ENCODE assay signal across 24 cellular contexts in the genomic region with DNA sequence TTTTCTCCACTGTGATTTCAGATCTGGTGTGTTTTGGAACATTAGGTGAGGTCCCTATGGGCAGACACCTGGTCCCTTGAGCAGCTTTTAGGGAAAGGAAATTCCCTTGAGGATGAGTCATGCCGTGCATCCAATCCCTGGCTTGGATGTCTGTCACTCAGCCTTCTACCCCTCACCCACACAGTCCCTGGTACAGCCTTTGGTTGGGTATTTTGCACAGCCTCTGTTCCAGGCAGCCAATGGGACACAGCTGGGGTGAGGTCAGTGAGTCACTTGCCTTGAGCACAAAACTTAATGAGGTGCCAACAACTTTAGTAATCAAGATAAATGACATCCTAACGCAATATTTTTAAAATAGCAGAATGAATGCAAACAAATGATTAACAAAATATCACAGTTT. TPM values are rescaled to one million over a fixed set of nuclear protein-coding genes. Genes with fewer than 3 reads are reported as not detected.
A peak's percentile ranks its signal among the peaks of the same experiment; 100 is the strongest.
DNase-seq lines count a peak whose midpoint lies in the region; ATAC-seq, FAIRE-seq and TF ChIP-seq lines count a peak whose summit lies in the region.
"Had no signal": no experiment of that assay in that cellular context is flagged by ENCODE, and none has a peak within 500 bp of the region (broad histone marks: within the 10 kb centered on the region; RNA-seq: fewer than 3 reads in every experiment).

No MANE protein-coding gene starts in this region.

- no peak for TF ChIP-seq CTCF in bronchial epithelial cell (IDR thresholded peaks at IDR 0.05; ENCODE audit: insufficient read depth, low read length, severe bottlenecking)
- TF ChIP-seq CTCF in CD4-positive, alpha-beta T cell (IDR thresholded peaks at IDR 0.05) = no peak

- H3K27me3 Mint-ChIP-seq in CD4-positive, alpha-beta T cell = peaks cover 17% of the 10 kb centered on the region
- H3K27me3 Mint-ChIP-seq: activated CD8-positive, alpha-beta memory T cell treated with anti-CD3 and anti-CD28 coated beads, Interleukin-2, amount 10 ng/mL, durations not matched to agents 7 days and 5 days had no signal

- H3K36me3 Mint-ChIP-seq in CD4-positive, alpha-beta T cell (ENCODE audit: low read depth) = no peaks in the 10 kb centered on the region
- H3K36me3 Mint-ChIP-seq: activated CD8-positive, alpha-beta memory T cell treated with anti-CD3 and anti-CD28 coated beads, Interleukin-2, amount 10 ng/mL, durations not matched to agents 7 days and 5 days; activated naive CD8-positive, alpha-beta T cell treated with anti-CD3 and anti-CD28 coated beads for 36 hours had no signal

- CTCF ChIA-PET in CD4-positive, alpha-beta T cell (lab: Charles Lee) = no interaction called here

- H3K4me1 Mint-ChIP-seq in CD4-positive, alpha-beta T cell (ENCODE audit: low read depth) = no peaks in the 10 kb centered on the region
- H3K4me1 Mint-ChIP-seq: activated CD8-positive, alpha-beta memory T cell treated with anti-CD3 and anti-CD28 coated beads, Interleukin-2, amount 10 ng/mL, durations not matched to agents 7 days and 5 days; activated naive CD8-positive, alpha-beta T cell treated with anti-CD3 and anti-CD28 coated beads for 36 hours had no signal

- DNase-seq in Daoy (ENCODE audit: low read depth) (peak; percentile 71), LHCN-M2 (ENCODE audit: low read depth) (peak; percentile 32), bronchial epithelial cell (ENCODE audit: low read depth) (peak; percentile 56), kidney tubule cell (ENCODE audit: low spot score) (peak; percentile 66), NCI-H748 treated with DMSO at 0.1 percent for 48 hours (lab: John Stamatoyannopoulos, UW) (no peak), NCI-H1694 treated with DMSO at 0.1 percent for 48 hours (lab: John Stamatoyannopoulos, UW) (no peak)
- DNase-seq in CD4-positive, alpha-beta T cell = no peak
- DNase-seq: activated CD4-positive, alpha-beta T cell treated with anti-CD3 and anti-CD28 coated beads for 48 hours; activated CD8-positive, alpha-beta memory T cell treated with anti-CD3 and anti-CD28 coated beads, Interleukin-2, amount 10 ng/mL, durations not matched to agents 7 days and 5 days; activated naive CD8-positive, alpha-beta T cell treated with anti-CD3 and anti-CD28 coated beads for 36 hours; AML-193; brain microvascular endothelial cell; colonic mucosa; heart right ventricle; NCI-H1092 treated with DMSO at 0.1 percent for 48 hours; NCI-H2081; NCI-H526; SHP77 treated with DMSO at 0.1 percent for 48 hours; stimulated activated CD4-positive, alpha-beta T cell treated with anti-CD3 and anti-CD28 coated beads, Interleukin-12 subunit alpha, Interleukin-12 subunit beta, amount 100 ng/mL, for 4 hours had no signal

- intact Hi-C loops in CD4-positive, alpha-beta T cell (cut with DNase I, micrococcal nuclease) = no loop called here

- no peaks in the 10 kb centered on the region for H3K36me3 ChIP-seq in bronchial epithelial cell (ENCODE audit: control insufficient read depth, insufficient read depth, low read length)
- H3K36me3 ChIP-seq: brain microvascular endothelial cell, colonic mucosa, heart right ventricle, right atrium auricular region had no signal

- H3K27ac ChIP-seq in CD4-positive, alpha-beta T cell (ENCODE audit: low read depth, low read length) = no peak overlapping the region
- H3K27ac ChIP-seq: brain microvascular endothelial cell, colonic mucosa, heart right ventricle, right atrium auricular region had no signal

- no peaks in the 10 kb centered on the region for H3K27me3 ChIP-seq in bronchial epithelial cell (ENCODE audit: control insufficient read depth, insufficient read depth, low read length)
- no peaks in the 10 kb centered on the region for H3K27me3 ChIP-seq in CD4-positive, alpha-beta T cell (ENCODE audit: control insufficient read depth, insufficient read depth, low read length)
- H3K27me3 ChIP-seq: brain microvascular endothelial cell, colonic mucosa, right atrium auricular region had no signal

- no peak for ATAC-seq in HG03175 (IDR thresholded peaks at IDR 0.05; ENCODE audit: unreplicated experiment)
- ATAC-seq in CD4-positive, alpha-beta T cell (ENCODE audit: poor library complexity) = no peak
- ATAC-seq: activated CD8-positive, alpha-beta memory T cell treated with anti-CD3 and anti-CD28 coated beads, Interleukin-2, amount 10 ng/mL, durations not matched to agents 7 days and 5 days; heart right ventricle had no signal

- H3K27ac Mint-ChIP-seq in CD4-positive, alpha-beta T cell = no peak overlapping the region
- H3K27ac Mint-ChIP-seq: activated CD8-positive, alpha-beta memory T cell treated with anti-CD3 and anti-CD28 coated beads, Interleukin-2, amount 10 ng/mL, durations not matched to agents 7 days and 5 days; activated naive CD8-positive, alpha-beta T cell treated with anti-CD3 and anti-CD28 coated beads for 36 hours; activated T-helper 2 cell treated with anti-CD3 and anti-CD28 coated beads, Interferon-gamma antibody, Interleukin-2, Interleukin-4, amounts not matched to agents 10 μg/mL and 5 μg/mL and 100 μg/mL, durations not matched to agents 14 hours and 24 hours and 36 hours had no signal

- no peak overlapping the region for H3K4me3 Mint-ChIP-seq in CD4-positive, alpha-beta T cell
- H3K4me3 Mint-ChIP-seq: activated CD8-positive, alpha-beta memory T cell treated with anti-CD3 and anti-CD28 coated beads, Interleukin-2, amount 10 ng/mL, durations not matched to agents 7 days and 5 days; activated naive CD8-positive, alpha-beta T cell treated with anti-CD3 and anti-CD28 coated beads for 36 hours had no signal

- POLR2A ChIA-PET in CD4-positive, alpha-beta T cell (lab: Charles Lee) = no interaction called here

- H3K9me3 ChIP-seq in CD4-positive, alpha-beta T cell (ENCODE audit: control insufficient read depth, low read length) = no peaks in the 10 kb centered on the region
- H3K9me3 ChIP-seq: colonic mucosa, heart right ventricle, right atrium auricular region had no signal

- H3K4me3 ChIP-seq in bronchial epithelial cell (ENCODE audit: low read depth, low read length) = no peak overlapping the region
- H3K4me3 ChIP-seq: colonic mucosa, heart right ventricle, lung, right atrium auricular region had no signal

- H3K9me3 Mint-ChIP-seq in CD4-positive, alpha-beta T cell = no peaks in the 10 kb centered on the region
- H3K9me3 Mint-ChIP-seq: activated T-helper 2 cell treated with anti-CD3 and anti-CD28 coated beads, Interferon-gamma antibody, Interleukin-2, Interleukin-4, amounts not matched to agents 10 μg/mL and 5 μg/mL and 100 μg/mL, durations not matched to agents 14 hours and 24 hours and 36 hours had no signal

- FAIRE-seq in bronchial epithelial cell (lab: Jason Lieb, UNC) = no peak
- FAIRE-seq: TTC549 had no signal

RNA-seq across cellular contexts. Expression of gene SVEP1, which starts 22.7 kb away (rescaled TPM):
- 0.86 and 1.3 TPM in 2 replicates for total RNA-seq in Daoy (2014; rRNA removed; shearing (Covaris generic))
- 1.0 and 1.3 TPM in 2 replicates for total RNA-seq in LHCN-M2 (2014; rRNA removed)
- 0.30 TPM for polyA plus RNA-seq in LHCN-M2 (2012)
- 0.26 and 1.3 TPM in 2 replicates for total RNA-seq in bronchial epithelial cell
- total RNA-seq in CD4-positive, alpha-beta T cell = not detected
- total RNA-seq: activated CD8-positive, alpha-beta memory T cell treated with anti-CD3 and anti-CD28 coated beads, Interleukin-2, amount 10 ng/mL, durations not matched to agents 7 days and 5 days; activated naive CD8-positive, alpha-beta T cell treated with anti-CD3 and anti-CD28 coated beads for 36 hours; activated T-helper 2 cell treated with anti-CD3 and anti-CD28 coated beads, Interferon-gamma antibody, Interleukin-2, Interleukin-4, amounts not matched to agents 10 μg/mL and 5 μg/mL and 100 μg/mL, durations not matched to agents 14 hours and 24 hours and 36 hours had no signal

Comparison
In these comparisons a context has a peak if more than half of its experiments do, and no peak if none do; other contexts are left out.
1. DNase-seq: peak in Daoy (single experiment), LHCN-M2 (single experiment), bronchial epithelial cell (single experiment) and kidney tubule cell (single experiment); none in NCI-H748 treated with DMSO at 0.1 percent for 48 hours (single experiment), NCI-H1694 treated with DMSO at 0.1 percent for 48 hours (single experiment) and CD4-positive, alpha-beta T cell (0 of 10).